In genomic region chr6:168180548-168181011, GRCh38 we compare ENCODE assay signal across 1 cellular context.
TF ChIP-seq lines count a peak whose summit lies in the region.

No MANE protein-coding gene starts in this region.

TF ChIP-seq in GM23338, 12 proteins besides CTCF, POLR2A, EP300 and RAD21 (continued from another document):
- TF ChIP-seq REST (IDR thresholded peaks at IDR 0.05; ENCODE audit: unreplicated experiment) (no peak), ETS1 (IDR thresholded peaks at IDR 0.05) (no peak), NANOG (IDR thresholded peaks at IDR 0.05; ENCODE audit: borderline replicate concordance) (no peak), EZH2 (IDR thresholded peaks at IDR 0.05; ENCODE audit: low read depth, unreplicated experiment) (no peak), POLR2AphosphoS5 (IDR thresholded peaks at IDR 0.05; ENCODE audit: low read depth) (no peak)
